8 cellular contexts compared by ENCODE assay signal in the genomic region with DNA sequence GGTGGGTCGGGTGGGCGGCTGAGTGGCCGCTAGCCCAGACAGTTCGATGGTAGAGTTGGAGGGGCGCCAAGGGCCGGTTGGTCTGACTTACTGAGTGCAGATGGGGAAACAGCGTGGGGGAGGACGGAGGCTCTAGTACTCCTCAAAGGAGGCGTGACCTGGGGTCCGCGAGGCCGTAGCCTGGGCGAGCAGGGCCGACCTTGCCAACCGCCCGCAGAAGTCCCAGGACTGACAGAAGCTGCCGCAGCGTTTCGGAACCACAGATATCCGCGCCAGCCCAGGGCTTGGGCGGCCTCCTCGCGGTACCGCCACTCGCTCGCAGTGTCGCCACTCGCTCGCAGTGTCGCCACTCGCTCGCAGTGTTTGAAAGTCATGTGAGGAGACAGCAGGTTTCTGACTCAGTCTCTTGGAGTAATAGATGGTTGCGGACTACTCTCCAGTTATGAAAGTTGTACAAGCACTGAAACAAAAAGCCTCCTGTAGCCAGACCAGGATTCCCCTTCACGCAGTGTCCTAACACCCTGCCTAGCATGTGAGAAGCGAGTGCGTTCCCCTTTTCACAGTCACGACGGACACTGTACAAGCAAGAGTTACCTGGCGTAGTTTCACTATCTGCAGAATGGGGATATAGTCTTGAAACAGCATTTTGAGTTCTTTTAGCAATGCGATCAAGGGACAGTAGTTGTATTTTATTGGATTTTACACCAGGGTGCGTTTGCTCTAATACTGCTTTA.
DNase-seq lines count a peak whose midpoint lies in the region; ATAC-seq lines count a peak whose summit lies in the region.

No MANE protein-coding gene starts in this region.

- H3K27ac ChIP-seq in layer of hippocampus (ENCODE audit: low read depth, low read length): peak overlapping the region; percentile 10

- ATAC-seq in HG02763 (IDR thresholded peaks at IDR 0.05; ENCODE audit: unreplicated experiment): peak; percentile 54

- DNase-seq in DMS153 treated with DMSO at 0.1 percent for 48 hours (lab: John Stamatoyannopoulos, UW; ENCODE audit: unreplicated experiment) (peak; percentile 61), DMS153 (lab: John Stamatoyannopoulos, UW) (no peak), NCI-H2029 (lab: John Stamatoyannopoulos, UW) (peak; percentile 33), cerebellar cortex (ENCODE audit: low spot score) (peak; percentile 62)
- peak; percentile 9 for DNase-seq in activated CD4-positive, CD25-positive, alpha-beta regulatory T cell treated with anti-CD3 and anti-CD28 coated beads, Interleukin-2, amount 50 U/mL, for 16 hours (ENCODE audit: low read depth, low spot score)
- DNase-seq in stimulated activated CD4-positive, alpha-beta T cell treated with anti-CD3 and anti-CD28 coated beads, Interleukin-1b, Interleukin-23, amount 100 ng/mL, for 48 hours: peak; percentile 39

- no peaks in the 10 kb centered on the region for H3K27me3 ChIP-seq in layer of hippocampus (ENCODE audit: control insufficient read depth, insufficient read depth, low read length)
